In the genomic region with DNA sequence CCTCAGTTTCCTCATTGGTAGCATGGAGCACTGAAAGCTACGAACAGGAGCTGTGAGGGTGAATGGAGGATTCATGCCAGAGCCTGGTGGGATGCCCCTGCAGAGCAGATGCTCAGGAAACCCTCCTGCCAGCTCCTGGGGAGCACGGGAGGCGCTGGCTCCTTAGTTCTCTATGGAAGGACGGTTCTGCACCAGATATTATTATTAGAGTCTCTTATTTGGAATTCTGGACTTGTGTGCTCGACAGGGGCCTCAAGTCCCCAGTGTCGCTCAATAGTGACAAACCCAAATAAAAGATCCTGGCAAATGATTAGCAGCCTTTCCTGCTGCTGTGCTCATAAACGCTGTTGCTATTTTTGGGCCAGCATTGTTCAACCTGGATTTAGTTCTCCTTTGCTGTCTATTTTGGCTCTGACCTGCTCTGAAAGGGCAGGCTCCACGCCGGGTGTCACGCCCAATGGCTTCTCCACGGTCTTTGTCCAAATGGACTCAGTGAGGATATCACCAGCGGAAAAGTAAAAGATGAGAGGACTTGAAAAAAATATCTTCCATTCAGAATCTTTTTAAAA, we compare ENCODE assay signal across 10 cellular contexts. TPM values are rescaled to one million over a fixed set of nuclear protein-coding genes. Genes with fewer than 3 reads are reported as not detected.
DNase-seq lines count a peak whose midpoint lies in the region; ATAC-seq and TF ChIP-seq lines count a peak whose summit lies in the region.
"Had no signal": no experiment of that assay in that cellular context is flagged by ENCODE, and none has a peak within 500 bp of the region (broad histone marks: within the 10 kb centered on the region; RNA-seq: fewer than 3 reads in every experiment).

No MANE protein-coding gene starts in this region.

- WGBS in lung, 2 donors: 63 to 67% methylated on average over 12 of the region's 12 CpGs

- H3K4me1 ChIP-seq in lung (ENCODE audit: control insufficient read depth in 2 of 2, insufficient read depth in 2 of 2, low read length in 2 of 2) (peaks cover 11 to 29% of the 10 kb centered on the region in 2 donors), upper lobe of right lung (peaks cover 76% of the 10 kb centered on the region)

- TF ChIP-seq CTCF in brain (conservative IDR thresholded peaks at IDR 0.05) (no peak), lung (IDR thresholded peaks at IDR 0.05; ENCODE audit: control extremely low read depth, extremely low read depth) (no peak), upper lobe of right lung (IDR thresholded peaks at IDR 0.05) (no peak)

- peak overlapping the region; percentile 25 for H3K27ac Mint-ChIP-seq in activated naive CD4-positive, alpha-beta T cell treated with anti-CD3 and anti-CD28 coated beads, Interleukin-2, amount 50 U/mL, for 24 hours
- peak overlapping the region in 1 of 2 donors; percentile 100 for H3K27ac Mint-ChIP-seq in activated naive CD4-positive, alpha-beta T cell treated with anti-CD3 and anti-CD28 coated beads, Interleukin-2, amount 50 U/mL, for 72 hours
- peak overlapping the region in 4 of 5 experiments; percentile 5 to 71 (median 45) for H3K27ac Mint-ChIP-seq in brain

- no peaks in the 10 kb centered on the region for H3K27me3 Mint-ChIP-seq in activated naive CD4-positive, alpha-beta T cell treated with anti-CD3 and anti-CD28 coated beads, Interleukin-2, amount 50 U/mL, for 24 hours
- peaks cover 2% of the 10 kb centered on the region for H3K27me3 Mint-ChIP-seq in brain

- H3K36me3 ChIP-seq in lung (ENCODE audit: control insufficient read depth in 2 of 2, insufficient read depth in 2 of 2, low read length in 2 of 2) (no peaks in the 10 kb centered on the region), upper lobe of right lung (no peaks in the 10 kb centered on the region)

- no peaks in the 10 kb centered on the region for H3K36me3 Mint-ChIP-seq in activated naive CD4-positive, alpha-beta T cell treated with anti-CD3 and anti-CD28 coated beads, Interleukin-2, amount 50 U/mL, for 24 hours
- no peaks in the 10 kb centered on the region for H3K36me3 Mint-ChIP-seq in activated naive CD4-positive, alpha-beta T cell treated with anti-CD3 and anti-CD28 coated beads, Interleukin-2, amount 50 U/mL, for 72 hours
- H3K36me3 Mint-ChIP-seq in brain: no peaks in the 10 kb centered on the region

- ATAC-seq in activated naive CD4-positive, alpha-beta T cell treated with anti-CD3 and anti-CD28 coated beads, Interleukin-2, amount 50 U/mL, for 72 hours: no peak
- ATAC-seq in lung (ENCODE audit: insufficient read depth, low FRiP score) (no peak), upper lobe of right lung (no peak)
- ATAC-seq: esophagus mucosa had no signal

- DNase-seq in activated naive CD4-positive, alpha-beta T cell treated with anti-CD3 and anti-CD28 coated beads, Interleukin-2, amount 50 U/mL, for 72 hours (ENCODE audit: low spot score in 2 of 2): no peak
- DNase-seq in lung (ENCODE audit: low spot score) (no peak), upper lobe of right lung (no peak), nucleus accumbens (lab: John Stamatoyannopoulos, UW) (no peak), mesenteric fat pad (ENCODE audit: low spot score) (no peak), NCI-H1436 (lab: John Stamatoyannopoulos, UW) (no peak)
- DNase-seq: COR-L47 had no signal

- H3K4me3 Mint-ChIP-seq in activated naive CD4-positive, alpha-beta T cell treated with anti-CD3 and anti-CD28 coated beads, Interleukin-2, amount 50 U/mL, for 24 hours: no peak overlapping the region
- H3K4me3 Mint-ChIP-seq in brain: no peak overlapping the region

- H3K27ac ChIP-seq in lung (ENCODE audit: low read depth in 1 of 2, low read length in 1 of 2) (peak overlapping the region; percentile 26 to 84), upper lobe of right lung (peak overlapping the region; percentile 88)

- no peak overlapping the region for H3K4me3 ChIP-seq in lung
- H3K4me3 ChIP-seq in upper lobe of right lung: no peak overlapping the region

- H3K9me3 ChIP-seq in lung (ENCODE audit: control insufficient read depth in 2 of 2, insufficient read depth in 1 of 2, low read length in 1 of 2): no peaks in the 10 kb centered on the region
- no peaks in the 10 kb centered on the region for H3K9me3 ChIP-seq in upper lobe of right lung

- H3K27me3 ChIP-seq in lung (ENCODE audit: control insufficient read depth, insufficient read depth) (no peaks in the 10 kb centered on the region), upper lobe of right lung (no peaks in the 10 kb centered on the region)

- intact Hi-C loops in upper lobe of right lung (cut with DNase I): no loop called here

- H3K9me3 Mint-ChIP-seq in activated naive CD4-positive, alpha-beta T cell treated with anti-CD3 and anti-CD28 coated beads, Interleukin-2, amount 50 U/mL, for 24 hours: no peaks in the 10 kb centered on the region
- H3K9me3 Mint-ChIP-seq in activated naive CD4-positive, alpha-beta T cell treated with anti-CD3 and anti-CD28 coated beads, Interleukin-2, amount 50 U/mL, for 72 hours: no peaks in the 10 kb centered on the region
- no peaks in the 10 kb centered on the region for H3K9me3 Mint-ChIP-seq in brain

- H3K4me1 Mint-ChIP-seq in activated naive CD4-positive, alpha-beta T cell treated with anti-CD3 and anti-CD28 coated beads, Interleukin-2, amount 50 U/mL, for 24 hours: peaks cover 26% of the 10 kb centered on the region
- peaks cover 89% of the 10 kb centered on the region for H3K4me1 Mint-ChIP-seq in brain

RNA-seq across cellular contexts. Expression of gene KLF6, which starts 23.0 kb away (rescaled TPM):
- total RNA-seq in activated naive CD4-positive, alpha-beta T cell treated with anti-CD3 and anti-CD28 coated beads, Interleukin-2, amount 50 U/mL, for 72 hours: 100 to 1,000 TPM in 1 of 2 donors, 10 to 100 TPM in 1; 85.2 to 126 TPM
- polyA plus RNA-seq in brain (ENCODE audit: insufficient read depth, low read depth, low replicate concordance) (34.8 TPM), lung (100 to 1,000 TPM in 1 of 2 donors, 10 to 100 TPM in 1; 45.6 to 146 TPM)
- total RNA-seq in lung (100 to 1,000 TPM; 173 to 264 TPM), upper lobe of right lung (247 TPM), mesenteric fat pad (474 TPM)
